In the genomic region with DNA sequence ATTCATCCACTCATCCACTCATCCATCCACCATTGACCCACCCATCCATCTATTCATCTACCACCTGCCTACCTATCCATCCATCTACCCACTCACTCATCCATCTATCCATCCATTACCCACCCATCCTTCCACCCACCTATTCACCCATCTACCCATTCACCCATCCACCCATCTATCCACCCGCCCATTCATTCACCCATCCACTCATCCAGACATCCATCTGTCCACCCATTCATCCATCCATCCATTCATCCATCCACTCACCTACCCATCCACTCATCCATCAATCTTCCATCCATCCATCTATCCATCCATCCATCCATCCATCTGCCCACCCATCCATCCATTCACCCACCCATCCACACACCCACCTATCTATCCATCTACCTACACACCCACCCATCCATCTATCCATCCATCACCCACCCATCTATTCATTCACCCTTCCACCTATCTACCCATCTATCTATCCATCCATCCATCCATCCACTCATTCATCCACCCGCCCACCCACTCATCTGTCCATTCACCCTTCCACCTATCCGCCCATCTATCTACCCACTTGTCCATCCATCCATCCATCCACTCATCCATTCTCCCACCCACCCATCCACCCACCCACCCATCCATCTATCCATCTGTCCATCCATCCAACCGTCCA, we compare ENCODE assay signal across 25 cellular contexts. TPM values are rescaled to one million over a fixed set of nuclear protein-coding genes. Genes with fewer than 3 reads are reported as not detected.
DNase-seq lines count a peak whose midpoint lies in the region; ATAC-seq, FAIRE-seq and TF ChIP-seq lines count a peak whose summit lies in the region.
"Had no signal": no experiment of that assay in that cellular context is flagged by ENCODE, and none has a peak within 500 bp of the region (broad histone marks: within the 10 kb centered on the region; RNA-seq: fewer than 3 reads in every experiment).

No MANE protein-coding gene starts in this region.

- DNase-seq in activated CD8-positive, alpha-beta memory T cell treated with anti-CD3 and anti-CD28 coated beads, Interleukin-2, amount 10 ng/mL, durations not matched to agents 7 days and 5 days, result peak; percentile 12
- DNase-seq in activated CD8-positive, alpha-beta memory T cell treated with anti-CD3 and anti-CD28 coated beads, Interleukin-2, amount 50 U/mL, for 4 hours, result no peak
- DNase-seq in HTR-8/SVneo (ENCODE audit: insufficient read length, low spot score) (no peak), bronchial epithelial cell (ENCODE audit: low read depth) (no peak), urothelium cell line (ENCODE audit: low spot score) (no peak), endodermal cell (no peak), immature natural killer cell (no peak), GM20000 (ENCODE audit: low spot score) (no peak)
- DNase-seq: 8988T; ACHN; AML-193; BE2C; CD4-positive, alpha-beta T cell; CD8-positive, alpha-beta memory T cell; COR-L47; DMS153; DND-41; GM23248 had no signal

- H3K27me3 ChIP-seq in bronchial epithelial cell (ENCODE audit: control insufficient read depth, insufficient read depth, low read length) (no peaks in the 10 kb centered on the region), endodermal cell (ENCODE audit: control insufficient read depth, insufficient read depth, low read length, poor library complexity, severe bottlenecking) (no peaks in the 10 kb centered on the region)
- H3K27me3 ChIP-seq: BE2C; BLaER1 treated with 17β-estradiol and CSF1 and Interleukin-3, amounts not matched to agents 10 nM and 100 nM had no signal

- no peak overlapping the region for H3K9ac ChIP-seq in endodermal cell (ENCODE audit: extremely low read depth, low read length, poor library complexity, severe bottlenecking)
- H3K9ac ChIP-seq: BLaER1 treated with 17β-estradiol and CSF1 and Interleukin-3, amounts not matched to agents 10 nM and 100 nM; GM23248 had no signal

- WGBS in endodermal cell (ENCODE audit: insufficient coverage in 1 of 2, insufficient read length in 1 of 2), 2 experiments, result 87 to 95% methylated on average over 3 to 4 of the region's 4 CpGs

- no peak for ATAC-seq in activated CD8-positive, alpha-beta memory T cell treated with anti-CD3 and anti-CD28 coated beads, Interleukin-2, amount 10 ng/mL, durations not matched to agents 7 days and 5 days
- ATAC-seq: A549 had no signal

- FAIRE-seq in HTR-8/SVneo (lab: Jason Lieb, UNC) (peak; percentile 20), bronchial epithelial cell (lab: Jason Lieb, UNC) (peak; percentile 18), urothelium cell line (lab: Jason Lieb, UNC) (peak; percentile 93)
- FAIRE-seq: A549, G401.6, GM12892, H54 had no signal

- CTCF ChIA-PET in activated CD8-positive, alpha-beta memory T cell treated with anti-CD3 and anti-CD28 coated beads, Interleukin-2, amount 10 ng/mL, durations not matched to agents 7 days and 5 days (lab: Charles Lee), result no interaction called here

- peaks cover 70% of the 10 kb centered on the region for H3K36me3 Mint-ChIP-seq in activated CD8-positive, alpha-beta memory T cell treated with anti-CD3 and anti-CD28 coated beads, Interleukin-2, amount 10 ng/mL, durations not matched to agents 7 days and 5 days
- H3K36me3 Mint-ChIP-seq in endodermal cell (ENCODE audit: low read depth) (peaks cover 83% of the 10 kb centered on the region), immature natural killer cell (peaks cover 12 to 30% (median 18%) of the 10 kb centered on the region in 3 donors)

- H3K36me3 ChIP-seq in bronchial epithelial cell (ENCODE audit: control insufficient read depth, insufficient read depth, low read length), result peaks cover 44% of the 10 kb centered on the region
- H3K36me3 ChIP-seq in endodermal cell (ENCODE audit: control insufficient read depth, insufficient read depth, low read length), result peaks cover 49% of the 10 kb centered on the region

- H3K9me3 Mint-ChIP-seq in activated CD8-positive, alpha-beta memory T cell treated with anti-CD3 and anti-CD28 coated beads, Interleukin-2, amount 10 ng/mL, durations not matched to agents 7 days and 5 days (ENCODE audit: low read depth), result no peaks in the 10 kb centered on the region
- H3K9me3 Mint-ChIP-seq in endodermal cell (no peaks in the 10 kb centered on the region), immature natural killer cell (no peaks in the 10 kb centered on the region)
- H3K9me3 Mint-ChIP-seq: CD4-positive, alpha-beta T cell; CD8-positive, alpha-beta memory T cell had no signal

- H3K4me3 Mint-ChIP-seq in activated CD8-positive, alpha-beta memory T cell treated with anti-CD3 and anti-CD28 coated beads, Interleukin-2, amount 10 ng/mL, durations not matched to agents 7 days and 5 days, result no peak overlapping the region
- H3K4me3 Mint-ChIP-seq in endodermal cell, result no peak overlapping the region
- no peak overlapping the region for H3K4me3 Mint-ChIP-seq in immature natural killer cell
- H3K4me3 Mint-ChIP-seq: CD14-positive monocyte; CD4-positive, alpha-beta T cell; CD8-positive, alpha-beta memory T cell had no signal

- TF ChIP-seq CTCF in bronchial epithelial cell (IDR thresholded peaks at IDR 0.05; ENCODE audit: insufficient read depth, low read length, severe bottlenecking) (no peak), endodermal cell (conservative IDR thresholded peaks at IDR 0.05) (no peak), GM20000 (IDR thresholded peaks at IDR 0.05; ENCODE audit: extremely low read depth, missing control alignments) (no peak)

- H3K4me3 ChIP-seq in bronchial epithelial cell (ENCODE audit: low read depth, low read length) (no peak overlapping the region), endodermal cell (ENCODE audit: low read length) (no peak overlapping the region)
- H3K4me3 ChIP-seq: A549; BLaER1 treated with 17β-estradiol and CSF1 and Interleukin-3, amounts not matched to agents 10 nM and 100 nM; GM23248; HAP-1 had no signal

- no peaks in the 10 kb centered on the region for H3K27me3 Mint-ChIP-seq in activated CD8-positive, alpha-beta memory T cell treated with anti-CD3 and anti-CD28 coated beads, Interleukin-2, amount 10 ng/mL, durations not matched to agents 7 days and 5 days
- H3K27me3 Mint-ChIP-seq in endodermal cell (ENCODE audit: insufficient read depth) (no peaks in the 10 kb centered on the region), immature natural killer cell (ENCODE audit: low read depth in 3 of 3) (peaks cover 0 to 2% (median 0%) of the 10 kb centered on the region in 3 donors)
- H3K27me3 Mint-ChIP-seq: CD4-positive, alpha-beta T cell; CD8-positive, alpha-beta memory T cell had no signal

- no peak overlapping the region for H3K27ac ChIP-seq in endodermal cell (ENCODE audit: low read depth, low read length)
- H3K27ac ChIP-seq: A549; BLaER1 treated with 17β-estradiol and CSF1 and Interleukin-3, amounts not matched to agents 10 nM and 100 nM; GM23248 had no signal

- H3K4me1 ChIP-seq in endodermal cell (ENCODE audit: control insufficient read depth, insufficient read depth, low read length), result no peaks in the 10 kb centered on the region
- H3K4me1 ChIP-seq: A549 had no signal

- no peak overlapping the region for H3K27ac Mint-ChIP-seq in activated CD8-positive, alpha-beta memory T cell treated with anti-CD3 and anti-CD28 coated beads, Interleukin-2, amount 10 ng/mL, durations not matched to agents 7 days and 5 days
- H3K27ac Mint-ChIP-seq in endodermal cell (no peak overlapping the region), immature natural killer cell (peak overlapping the region in 1 of 6 donors; percentile 45)
- H3K27ac Mint-ChIP-seq: CD14-positive monocyte; CD4-positive, alpha-beta T cell; CD8-positive, alpha-beta memory T cell had no signal

- H3K9me3 ChIP-seq in endodermal cell (ENCODE audit: control insufficient read depth, low read length), result no peaks in the 10 kb centered on the region
- H3K9me3 ChIP-seq: A549, BE2C, HAP-1 had no signal

- H3K4me1 Mint-ChIP-seq in activated CD8-positive, alpha-beta memory T cell treated with anti-CD3 and anti-CD28 coated beads, Interleukin-2, amount 10 ng/mL, durations not matched to agents 7 days and 5 days, result no peaks in the 10 kb centered on the region
- peaks cover 8% of the 10 kb centered on the region for H3K4me1 Mint-ChIP-seq in endodermal cell
- no peaks in the 10 kb centered on the region for H3K4me1 Mint-ChIP-seq in immature natural killer cell
- H3K4me1 Mint-ChIP-seq: CD8-positive, alpha-beta memory T cell had no signal

RNA-seq across cellular contexts. Expression of a gene that starts 23.2 kb away (rescaled TPM):
- total RNA-seq in activated CD8-positive, alpha-beta memory T cell treated with anti-CD3 and anti-CD28 coated beads, Interleukin-2, amount 10 ng/mL, durations not matched to agents 7 days and 5 days, result 100 to 1,000 TPM in 1 of 2 experiments, 10 to 100 TPM in 1; 72.8 to 118 TPM
- total RNA-seq in bronchial epithelial cell (142 and 241 TPM in 2 replicates), endodermal cell (10 to 100 TPM; 64.4 to 75.7 TPM)
- polyA plus RNA-seq in endodermal cell (2013, experiment 1 of 2), result 194 TPM
- 138 TPM for polyA plus RNA-seq in endodermal cell (2013, experiment 2 of 2)
- polyA plus RNA-seq in immature natural killer cell, result 1 to 10 TPM; 2.4 to 7.2 (median 3.6) TPM
